10 cellular contexts compared by ENCODE assay signal in the genomic region with DNA sequence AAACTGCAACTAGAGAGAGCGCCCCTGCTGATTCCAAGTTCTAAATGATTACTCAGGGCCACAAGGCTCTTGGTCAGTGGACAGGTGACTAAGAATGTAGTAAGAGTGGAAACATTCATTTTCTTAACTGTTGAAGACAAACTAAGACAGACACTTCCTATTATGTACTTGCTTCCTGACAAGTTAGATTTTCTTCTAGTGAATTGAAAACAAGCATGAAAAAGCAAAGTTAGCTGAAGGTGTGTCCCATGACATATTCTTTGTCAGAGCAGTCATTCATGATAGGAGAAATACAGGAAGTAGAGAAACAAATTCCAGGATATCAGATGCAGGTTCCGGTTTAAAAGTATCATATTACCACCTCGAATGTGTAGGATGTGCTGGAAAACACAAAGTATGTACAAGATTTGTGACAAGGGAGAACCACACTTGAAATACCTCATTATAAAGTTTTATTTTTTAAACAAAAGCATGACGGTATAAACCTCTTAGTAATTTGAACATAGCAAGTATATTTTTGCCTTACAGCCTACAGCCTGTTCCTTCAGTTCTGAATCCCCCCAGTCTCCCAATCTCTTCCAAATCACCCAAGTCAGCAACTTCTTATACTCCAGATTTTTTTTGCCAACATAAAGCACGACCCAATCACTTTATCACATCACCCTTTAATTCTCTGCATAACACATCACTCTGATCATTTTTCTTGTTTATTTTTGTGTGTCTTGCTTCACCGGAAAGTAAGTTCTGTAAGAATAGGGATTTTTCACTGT. TPM values are rescaled to one million over a fixed set of nuclear protein-coding genes. Genes with fewer than 3 reads are reported as not detected.
DNase-seq lines count a peak whose midpoint lies in the region; ATAC-seq and TF ChIP-seq lines count a peak whose summit lies in the region.
"Had no signal": no experiment of that assay in that cellular context is flagged by ENCODE, and none has a peak within 500 bp of the region (broad histone marks: within the 10 kb centered on the region; RNA-seq: fewer than 3 reads in every experiment).

No MANE protein-coding gene starts in this region.

- H3K4me2 ChIP-seq in HCT116 (ENCODE audit: low read length) (peak overlapping the region; percentile 26; the same call in 1 of the 2 replicates), SK-N-SH (peak overlapping the region; percentile 17)
- H3K4me2 ChIP-seq: neural progenitor cell had no signal

- H3K9me3 ChIP-seq in HCT116 (ENCODE audit: control insufficient read depth in 1 of 2, insufficient read depth in 1 of 2, low read depth in 1 of 2, low read length in 2 of 2) (no peaks in the 10 kb centered on the region), SK-N-SH (no peaks in the 10 kb centered on the region), psoas muscle (no peaks in the 10 kb centered on the region)

- peak; percentile 54; the same call in 1 of the 2 replicates for ATAC-seq in HCT116
- peak in 3 of 4 donors; percentile 47 to 58 (median 50) for ATAC-seq in psoas muscle
- no peak for ATAC-seq in GM21723 (IDR thresholded peaks at IDR 0.05; ENCODE audit: unreplicated experiment)
- no peak for ATAC-seq in sciatic nerve

- POLR2A ChIA-PET in HCT116 (lab: Charles Lee) (no interaction called here), SK-N-SH (lab: Yijun Ruan, JAX) (no interaction called here)

- RAD21 ChIA-PET in HCT116 (lab: Charles Lee; ENCODE audit: low non-redundant PET in 1 of 2, low total read pairs in 2 of 2, uncharacterized antibody in 2 of 2, unreplicated experiment in 2 of 2): no interaction called here

- CTCF ChIA-PET in HCT116 (lab: Charles Lee) (no interaction called here), SK-N-SH (lab: Yijun Ruan, JAX) (interaction anchor here (1.4 kb wide), 1 partner anchor 12 kb away, joined by 3 read pairs; no protein-coding TSS in a partner anchor)

- H3K9me2 ChIP-seq in HCT116 (ENCODE audit: insufficient read depth) (no peaks in the 10 kb centered on the region), SK-N-SH (no peaks in the 10 kb centered on the region)

- intact Hi-C loops in HCT116 (cut with micrococcal nuclease) (no loop called here), psoas muscle (cut with DNase I) (no loop called here), sciatic nerve (cut with DNase I) (no loop called here)

- 58% methylated on average over 6 of the region's 6 CpGs for WGBS in SK-N-SH (ENCODE audit: low lambda C conversion rate)
- WGBS in psoas muscle, 3 donors: 58 to 61% (median 60%) methylated on average over 6 of the region's 6 CpGs

- H4K20me1 ChIP-seq in HCT116 (ENCODE audit: insufficient read depth) (peaks cover 13% of the 10 kb centered on the region; the same call in 1 of the 2 replicates), SK-N-SH (ENCODE audit: insufficient read depth) (peaks cover 86% of the 10 kb centered on the region)

- H3K36me3 ChIP-seq in HCT116 (ENCODE audit: control insufficient read depth in 1 of 2, insufficient read depth in 2 of 2, low read length in 2 of 2) (no peaks in the 10 kb centered on the region), SK-N-SH (replicated peaks in 1 of 2; ENCODE audit: control insufficient read depth in 1 of 2, insufficient read depth in 2 of 2, low read length in 1 of 2) (peaks cover 15 to 16% of the 10 kb centered on the region in 2 experiments), psoas muscle (ENCODE audit: insufficient read depth in 1 of 2, low read depth in 1 of 2) (no peaks in the 10 kb centered on the region)
- H3K36me3 ChIP-seq: neural progenitor cell had no signal

- H2AFZ ChIP-seq in HCT116 (ENCODE audit: low read depth, low read length, poor library complexity, severe bottlenecking): no peak overlapping the region
- H2AFZ ChIP-seq in SK-N-SH (ENCODE audit: low read depth): no peak overlapping the region
- H2AFZ ChIP-seq: neural progenitor cell had no signal

- no peak for TF ChIP-seq RAD21 in HCT116 (IDR thresholded peaks at IDR 0.05; ENCODE audit: low read depth)
- no peak for TF ChIP-seq RAD21 in SK-N-SH (IDR thresholded peaks at IDR 0.05; ENCODE audit: low read length)

- H3K4me3 ChIP-seq in HCT116 (replicated peaks in 1 of 2; ENCODE audit: low read depth in 1 of 2, low read length in 2 of 2) (no peak overlapping the region), SK-N-SH (ENCODE audit: low read depth in 2 of 2, low read length in 1 of 2) (no peak overlapping the region), fibroblast of pulmonary artery (replicated peaks; ENCODE audit: low read depth, low read length) (no peak overlapping the region), psoas muscle (no peak overlapping the region)
- H3K4me3 ChIP-seq: neural progenitor cell had no signal

- TF ChIP-seq POLR2A in HCT116 (IDR thresholded peaks at IDR 0.05; ENCODE audit: borderline replicate concordance, extremely low read depth, insufficient read depth, insufficient read length): no peak

- H3K79me2 ChIP-seq in HCT116 (ENCODE audit: insufficient read depth, low read length): peaks cover 98% of the 10 kb centered on the region
- H3K79me2 ChIP-seq in SK-N-SH (ENCODE audit: insufficient read depth): peaks cover 100% of the 10 kb centered on the region

- H3K27ac ChIP-seq in HCT116 (ENCODE audit: low read depth, low read length): no peak overlapping the region
- H3K27ac ChIP-seq in SK-N-SH (ENCODE audit: low read depth in 2 of 2, low read length in 1 of 2): peak overlapping the region; percentile 31 to 43; a peak in 3 of 4 replicates
- peak overlapping the region; percentile 84 for H3K27ac ChIP-seq in psoas muscle
- H3K27ac ChIP-seq: neural progenitor cell had no signal

- BruUV-seq in HCT116 (replicated peaks; lab: Mats Ljungman, UMichigan): no TSS peak

- H3F3A ChIP-seq in SK-N-SH (replicated peaks; ENCODE audit: insufficient read depth): peaks cover 17% of the 10 kb centered on the region

- 0 out of 4 replicates have a peak, but pooled peaks of 1 of the 2 experiments have one; percentile 38 for TF ChIP-seq EP300 in SK-N-SH (IDR thresholded peaks at IDR 0.05; ENCODE audit: borderline replicate concordance in 1 of 2, low read depth in 1 of 2, low read length in 1 of 2)

- H3K27me3 ChIP-seq in HCT116 (ENCODE audit: insufficient read depth, low read length) (no peaks in the 10 kb centered on the region), SK-N-SH (ENCODE audit: insufficient read depth) (no peaks in the 10 kb centered on the region), psoas muscle (ENCODE audit: insufficient read depth in 3 of 3, low read length in 2 of 3) (no peaks in the 10 kb centered on the region)
- H3K27me3 ChIP-seq: neural progenitor cell had no signal

- TF ChIP-seq CTCF in HCT116 (IDR thresholded peaks at IDR 0.05 in 2 of 3, conservative IDR thresholded peaks at IDR 0.05 in 1 of 3; ENCODE audit: borderline replicate concordance in 1 of 3, insufficient read depth in 1 of 3, low read depth in 2 of 3, low read length in 2 of 3) (no peak), SK-N-SH (IDR thresholded peaks at IDR 0.05) (no peak), fibroblast of pulmonary artery (IDR thresholded peaks at IDR 0.05; ENCODE audit: low read length, missing control alignments) (no peak), psoas muscle (IDR thresholded peaks at IDR 0.05) (no peak)

- DNase-seq in HCT116 (ENCODE audit: low read depth, low spot score) (no peak), SK-N-SH (no peak), fibroblast of pulmonary artery (ENCODE audit: low read depth) (peak; percentile 46), psoas muscle (no peak), sciatic nerve (ENCODE audit: low spot score) (no peak), inferior parietal cortex (ENCODE audit: extremely low spot score) (no peak)
- no peak for DNase-seq in activated CD4-positive, alpha-beta T cell treated with anti-CD3 and anti-CD28 coated beads for 48 hours
- DNase-seq: NCI-H2029 had no signal

- H3K9ac ChIP-seq in HCT116 (ENCODE audit: low read length): no peak overlapping the region
- H3K9ac ChIP-seq in SK-N-SH: no peak overlapping the region
- H3K9ac ChIP-seq: neural progenitor cell had no signal

- peaks cover 10 to 20% of the 10 kb centered on the region in 2 experiments; a peak in 3 of 4 replicates for H3K4me1 ChIP-seq in HCT116 (ENCODE audit: control insufficient read depth in 1 of 2, insufficient read depth in 2 of 2, low read length in 2 of 2)
- H3K4me1 ChIP-seq in SK-N-SH (ENCODE audit: control insufficient read depth in 1 of 2, insufficient read depth in 2 of 2, low read depth in 1 of 2, low read length in 1 of 2): peaks cover 25 to 50% of the 10 kb centered on the region in 2 experiments
- peaks cover 81% of the 10 kb centered on the region for H3K4me1 ChIP-seq in psoas muscle

TF ChIP-seq in HCT116, 20 proteins besides CTCF, POLR2A, EP300 and RAD21:
- TF ChIP-seq SP1 (IDR thresholded peaks at IDR 0.05; ENCODE audit: low read depth): 0 out of 2 replicates have a peak, but pooled peaks have one; percentile 11
- no peak for TF ChIP-seq SRF (IDR thresholded peaks at IDR 0.05; ENCODE audit: low read depth)
- peak; percentile 62 for TF ChIP-seq FOSL1 (IDR thresholded peaks at IDR 0.05; ENCODE audit: low read depth)
- TF ChIP-seq, protein P1, sequence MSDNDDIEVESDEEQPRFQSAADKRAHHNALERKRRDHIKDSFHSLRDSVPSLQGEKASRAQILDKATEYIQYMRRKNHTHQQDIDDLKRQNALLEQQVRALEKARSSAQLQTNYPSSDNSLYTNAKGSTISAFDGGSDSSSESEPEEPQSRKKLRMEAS (IDR thresholded peaks at IDR 0.05): no peak
TF ChIP-seq in HCT116: peak in this region for 2.

TF ChIP-seq in SK-N-SH, 30 proteins besides CTCF, POLR2A, EP300 and RAD21 (continues in another document):
- TF ChIP-seq CHD2 (IDR thresholded peaks at IDR 0.05; ENCODE audit: low read length, partially characterized antibody) (no peak), ZBTB33 (IDR thresholded peaks at IDR 0.05; ENCODE audit: borderline replicate concordance, low read depth) (no peak)

RNA-seq across cellular contexts. Expression of gene TSPAN3, which starts 6.2 kb away (rescaled TPM):
- total RNA-seq in HCT116 (2021; ENCODE audit: unreplicated experiment) (140 TPM), psoas muscle (100 to 1,000 TPM; 179 to 215 (median 207) TPM), sciatic nerve (150 TPM)
- polyA plus RNA-seq in HCT116 (2012): 141 and 173 TPM in 2 replicates
- polyA plus RNA-seq in SK-N-SH (2012; rRNA removed) (409 and 600 TPM in 2 replicates), psoas muscle (100 to 1,000 TPM; 146 to 330 (median 210) TPM)
- polyA plus RNA-seq in SK-N-SH (2012; cell fraction: cytosol; rRNA removed): 514 and 573 TPM in 2 replicates
- polyA plus RNA-seq in SK-N-SH (2012; cell fraction: nucleus; rRNA removed): 155 and 239 TPM in 2 replicates

Comparison
In these comparisons a context has a peak if more than half of its experiments do, and no peak if none do; other contexts are left out.
1. ATAC-seq: peak in HCT116 (single experiment) and psoas muscle (3 of 4); none in GM21723 (single experiment) and sciatic nerve (single experiment).
2. Of the 11 proteins assayed by ChIP-seq in both SK-N-SH and HCT116: peak only in SK-N-SH: JUND; only in HCT116: none; in both: none; in neither: 10.